8 cellular contexts compared by ENCODE assay signal in the genomic region with DNA sequence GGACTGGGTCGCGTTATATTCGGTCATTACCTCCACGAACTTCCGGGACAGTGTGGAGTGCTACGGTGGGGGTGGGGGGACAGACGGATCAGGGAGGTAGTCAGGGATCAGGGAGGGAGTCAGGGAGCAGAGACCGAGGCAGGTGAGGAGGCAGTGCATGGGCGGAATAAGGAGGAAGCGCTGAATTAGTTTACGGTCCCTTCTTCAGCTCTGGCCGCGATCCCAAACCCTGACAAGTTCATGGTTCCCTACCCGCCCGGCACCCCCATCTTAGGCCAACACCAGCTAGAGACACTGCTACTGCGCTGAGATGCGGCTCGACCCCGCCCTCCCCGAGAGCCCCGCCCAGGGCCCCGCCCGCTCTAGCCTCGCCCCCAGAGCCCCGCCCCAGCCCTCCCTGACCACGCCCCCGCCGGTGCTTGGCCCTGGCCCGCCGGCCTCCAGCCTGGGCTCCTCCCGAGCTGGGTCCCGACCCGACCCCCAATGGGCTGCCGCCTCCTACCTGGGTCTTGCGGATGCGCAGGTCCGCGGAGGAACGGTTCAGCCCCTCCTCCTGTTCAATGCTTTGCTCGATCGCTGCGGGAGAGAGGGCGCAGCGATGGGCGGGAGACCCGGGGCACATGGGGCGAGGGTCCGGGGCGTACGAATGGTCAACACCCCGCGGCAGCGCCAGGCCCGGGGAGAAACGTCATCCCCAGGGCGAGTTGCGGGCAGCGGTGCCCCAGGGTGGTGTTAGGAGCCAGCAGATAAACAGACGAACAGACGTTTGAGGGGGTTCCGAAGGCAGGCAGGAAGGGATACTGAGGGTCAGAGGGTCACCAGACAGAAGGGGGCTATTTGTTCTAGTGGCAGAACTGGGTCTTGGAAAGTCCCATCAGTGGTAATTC. TPM values are rescaled to one million over a fixed set of nuclear protein-coding genes. Genes with fewer than 3 reads are reported as not detected.
DNase-seq lines count a peak whose midpoint lies in the region; ATAC-seq and TF ChIP-seq lines count a peak whose summit lies in the region.

No MANE protein-coding gene starts in this region.

- no peak overlapping the region for H3K27ac Mint-ChIP-seq in activated naive CD4-positive, alpha-beta T cell treated with anti-CD3 and anti-CD28 coated beads for 36 hours
- no peak overlapping the region for H3K27ac Mint-ChIP-seq in progenitor cell of endocrine pancreas

- no peaks in the 10 kb centered on the region for H3K9me3 Mint-ChIP-seq in activated naive CD4-positive, alpha-beta T cell treated with anti-CD3 and anti-CD28 coated beads for 36 hours
- H3K9me3 Mint-ChIP-seq in progenitor cell of endocrine pancreas (ENCODE audit: low read depth), result no peaks in the 10 kb centered on the region

- CTCF ChIA-PET in activated naive CD4-positive, alpha-beta T cell treated with anti-CD3 and anti-CD28 coated beads for 36 hours (lab: Charles Lee), result interaction anchor here (1.3 to 2.4 kb wide), 2 partner anchors 11 to 13 kb away, joined by 3 to 12 read pairs; partner anchors contain the start of gene HSD3B7

- no peaks in the 10 kb centered on the region for H3K36me3 Mint-ChIP-seq in activated naive CD4-positive, alpha-beta T cell treated with anti-CD3 and anti-CD28 coated beads for 36 hours (ENCODE audit: low read depth)
- no peaks in the 10 kb centered on the region for H3K36me3 Mint-ChIP-seq in progenitor cell of endocrine pancreas (ENCODE audit: insufficient read depth)

- intact Hi-C loops in activated naive CD4-positive, alpha-beta T cell treated with anti-CD3 and anti-CD28 coated beads for 36 hours (cut with micrococcal nuclease), result loop anchor here (1.0 to 5.0 kb wide), 3 partner anchors 36 to 460 kb away; partner anchors contain the start of genes ARMC5 and STX4
- intact Hi-C loops in Right ventricle myocardium inferior (cut with DNase I), result loop anchor here (5.0 kb wide), 1 partner anchor 75 kb away; the partner anchor contains the start of genes ZNF646 and ZNF668
- intact Hi-C loops in upper lobe of right lung (cut with DNase I), result no loop called here

- H3K4me3 Mint-ChIP-seq in activated naive CD4-positive, alpha-beta T cell treated with anti-CD3 and anti-CD28 coated beads for 36 hours, result peak overlapping the region; percentile 73
- H3K4me3 Mint-ChIP-seq in progenitor cell of endocrine pancreas (ENCODE audit: low read depth), result peak overlapping the region; percentile 61

- peak overlapping the region; percentile 76 for H3K4me3 ChIP-seq in AG10803 (ENCODE audit: low read length)
- H3K4me3 ChIP-seq in SJSA1, result peak overlapping the region; percentile 44
- peak overlapping the region; percentile 55 for H3K4me3 ChIP-seq in upper lobe of right lung

- H3K27ac ChIP-seq in SJSA1 (peak overlapping the region; percentile 77), upper lobe of right lung (peak overlapping the region; percentile 6)

- H3K4me1 Mint-ChIP-seq in activated naive CD4-positive, alpha-beta T cell treated with anti-CD3 and anti-CD28 coated beads for 36 hours (ENCODE audit: low read depth), result peaks cover 11% of the 10 kb centered on the region
- H3K4me1 Mint-ChIP-seq in progenitor cell of endocrine pancreas (ENCODE audit: low read depth), result peaks cover 5% of the 10 kb centered on the region

- H3K27me3 Mint-ChIP-seq in activated naive CD4-positive, alpha-beta T cell treated with anti-CD3 and anti-CD28 coated beads for 36 hours (ENCODE audit: low read depth), result no peaks in the 10 kb centered on the region
- peaks cover 50% of the 10 kb centered on the region for H3K27me3 Mint-ChIP-seq in progenitor cell of endocrine pancreas

- ATAC-seq in HG03521 (IDR thresholded peaks at IDR 0.05; ENCODE audit: unreplicated experiment) (peak; percentile 89), Right ventricle myocardium inferior (peak; percentile 97), upper lobe of right lung (peak; percentile 97)

- peaks cover 23% of the 10 kb centered on the region for H3K4me1 ChIP-seq in SJSA1 (replicated peaks)
- peaks cover 15% of the 10 kb centered on the region for H3K4me1 ChIP-seq in upper lobe of right lung

- DNase-seq in AG10803 (ENCODE audit: low read depth) (peak; percentile 78), GM19240 (ENCODE audit: insufficient read length, low spot score) (peak; percentile 98), SJSA1 (ENCODE audit: low read depth in 1 of 2, low spot score in 2 of 2) (peak; percentile 76 to 86), Right ventricle myocardium inferior (ENCODE audit: missing footprints) (peak; percentile 92), progenitor cell of endocrine pancreas (ENCODE audit: low spot score, unreplicated experiment) (peak; percentile 39), upper lobe of right lung (peak; percentile 92)
- DNase-seq in activated naive CD4-positive, alpha-beta T cell treated with anti-CD3 and anti-CD28 coated beads for 36 hours, result peak; percentile 86

- H3K27me3 ChIP-seq in SJSA1 (replicated peaks), result no peaks in the 10 kb centered on the region
- H3K27me3 ChIP-seq in upper lobe of right lung, result no peaks in the 10 kb centered on the region

- TF ChIP-seq CTCF in AG10803 (conservative IDR thresholded peaks at IDR 0.05; ENCODE audit: low read length) (no peak), progenitor cell of endocrine pancreas (IDR thresholded peaks at IDR 0.05; ENCODE audit: unreplicated experiment) (no peak), upper lobe of right lung (IDR thresholded peaks at IDR 0.05) (no peak)

- H3K36me3 ChIP-seq in SJSA1, result no peaks in the 10 kb centered on the region
- no peaks in the 10 kb centered on the region for H3K36me3 ChIP-seq in upper lobe of right lung

- no peaks in the 10 kb centered on the region for H3K9me3 ChIP-seq in SJSA1 (replicated peaks)
- H3K9me3 ChIP-seq in upper lobe of right lung, result no peaks in the 10 kb centered on the region

RNA-seq across cellular contexts. Expression of gene HSD3B7, which starts 12.2 kb away (rescaled TPM):
- 4.1 and 7.8 TPM in 2 replicates for total RNA-seq in SJSA1 (2014; rRNA removed; shearing (Covaris generic))
- under 1 TPM; 0.69 to 0.98 TPM for total RNA-seq in activated naive CD4-positive, alpha-beta T cell treated with anti-CD3 and anti-CD28 coated beads for 36 hours
- total RNA-seq in Right ventricle myocardium inferior, result 7.0 TPM
- total RNA-seq in progenitor cell of endocrine pancreas, result 4.6 and 5.5 TPM in 2 replicates
- 30.4 TPM for total RNA-seq in upper lobe of right lung

RNA-seq across cellular contexts. Expression of gene STX1B, which starts 13.2 kb away (rescaled TPM):
- total RNA-seq in SJSA1 (2014; rRNA removed; shearing (Covaris generic)), result 0.05 and 0.06 TPM in 2 replicates
- under 1 TPM; 0.69 to 0.72 TPM for total RNA-seq in activated naive CD4-positive, alpha-beta T cell treated with anti-CD3 and anti-CD28 coated beads for 36 hours
- total RNA-seq in Right ventricle myocardium inferior (0.41 TPM), progenitor cell of endocrine pancreas (1.0 and 1.6 TPM in 2 replicates), upper lobe of right lung (0.58 TPM)

RNA-seq across cellular contexts. Expression of gene STX4, which starts 36.1 kb away (rescaled TPM):
- total RNA-seq in SJSA1 (2014; rRNA removed; shearing (Covaris generic)), result 5.2 and 11.8 TPM in 2 replicates
- total RNA-seq in activated naive CD4-positive, alpha-beta T cell treated with anti-CD3 and anti-CD28 coated beads for 36 hours, result 10 to 100 TPM; 32.9 to 38.0 TPM
- 42.3 TPM for total RNA-seq in Right ventricle myocardium inferior
- 49.4 and 50.3 TPM in 2 replicates for total RNA-seq in progenitor cell of endocrine pancreas
- 91.7 TPM for total RNA-seq in upper lobe of right lung

RNA-seq across cellular contexts. Expression of gene SETD1A, which starts 39.7 kb away (rescaled TPM):
- total RNA-seq in SJSA1 (2014; rRNA removed; shearing (Covaris generic)), result 0.60 and 2.2 TPM in 2 replicates
- total RNA-seq in activated naive CD4-positive, alpha-beta T cell treated with anti-CD3 and anti-CD28 coated beads for 36 hours, result 10 to 100 TPM; 14.3 to 14.6 TPM
- 9.4 TPM for total RNA-seq in Right ventricle myocardium inferior
- 25.4 and 27.7 TPM in 2 replicates for total RNA-seq in progenitor cell of endocrine pancreas
- 18.6 TPM for total RNA-seq in upper lobe of right lung

RNA-seq across cellular contexts. Expression of gene ORAI3, which starts 48.4 kb away (rescaled TPM):
- 8.7 and 9.1 TPM in 2 replicates for total RNA-seq in SJSA1 (2014; rRNA removed; shearing (Covaris generic))
- total RNA-seq in activated naive CD4-positive, alpha-beta T cell treated with anti-CD3 and anti-CD28 coated beads for 36 hours, result 1 to 10 TPM; 4.2 to 4.7 TPM
- total RNA-seq in Right ventricle myocardium inferior (11.4 TPM), progenitor cell of endocrine pancreas (19.1 and 19.5 TPM in 2 replicates), upper lobe of right lung (19.5 TPM)

Comparison
In these comparisons a context has a peak if more than half of its experiments do, and no peak if none do; other contexts are left out.
1. Peak in every context shown above with its lines: DNase-seq, ATAC-seq, H3K4me3 ChIP-seq and H3K27ac ChIP-seq.
2. DNase-seq: peak in every context shown above with its lines; median percentile 98 in GM19240; 92 in Right ventricle myocardium inferior; 92 in upper lobe of right lung; 86 in activated naive CD4-positive, alpha-beta T cell treated with anti-CD3 and anti-CD28 coated beads for 36 hours; 81 in SJSA1; 78 in AG10803; 39 in progenitor cell of endocrine pancreas.